Comparison of ENCODE assay signal across 13 cellular contexts in the genomic region with DNA sequence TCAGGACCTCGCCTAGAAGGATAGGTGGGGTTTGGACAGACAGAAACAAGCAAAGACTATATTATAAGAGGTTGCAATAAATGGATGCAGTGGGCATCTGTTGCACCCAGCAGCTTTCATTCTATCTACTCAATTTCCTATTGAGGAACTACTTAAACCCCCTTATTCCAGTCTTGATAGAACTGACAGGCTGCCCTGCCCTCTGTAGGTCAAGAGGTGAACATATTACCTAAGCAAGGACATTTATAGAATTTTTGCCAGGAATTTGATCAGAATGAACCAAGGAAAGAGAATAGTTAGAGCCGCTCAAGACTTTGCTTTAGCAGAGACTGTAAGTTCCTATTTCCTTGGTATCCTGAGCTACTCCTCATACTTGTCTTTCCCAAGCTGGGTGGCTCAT. TPM values are rescaled to one million over a fixed set of nuclear protein-coding genes. Genes with fewer than 3 reads are reported as not detected.
DNase-seq lines count a peak whose midpoint lies in the region; ATAC-seq, FAIRE-seq and TF ChIP-seq lines count a peak whose summit lies in the region.
"Had no signal": no experiment of that assay in that cellular context is flagged by ENCODE, and none has a peak within 500 bp of the region (broad histone marks: within the 10 kb centered on the region; RNA-seq: fewer than 3 reads in every experiment).

No MANE protein-coding gene starts in this region.

- H3K36me3 ChIP-seq in MM.1S (replicated peaks; ENCODE audit: insufficient read depth, low read length) (no peaks in the 10 kb centered on the region), H1 (ENCODE audit: control insufficient read depth in 2 of 4, insufficient read depth in 4 of 4, low read length in 3 of 4) (peaks cover 0 to 7% (median 1%) of the 10 kb centered on the region in 4 experiments; a peak in 2 of 8 replicates)

- no peak overlapping the region for H4K5ac ChIP-seq in H1 (ENCODE audit: insufficient read length, low read depth, low read length)

- H3K9me3 ChIP-seq in MM.1S (replicated peaks; ENCODE audit: insufficient read depth, low read length) (no peaks in the 10 kb centered on the region), H1 (ENCODE audit: insufficient read depth in 2 of 2, low read depth in 1 of 2, low read length in 1 of 2) (no peaks in the 10 kb centered on the region)

- POLR2A ChIA-PET in H1 (lab: Charles Lee; ENCODE audit: partially characterized antibody) = interaction anchor here (0.7 to 2.4 kb wide), 3 partner anchors 9 to 1713 kb away, joined by 3 to 16 read pairs (median 4); a partner anchor contains a TSS

- TF ChIP-seq EP300 in H1 (IDR thresholded peaks at IDR 0.05; ENCODE audit: borderline replicate concordance in 1 of 2, low read depth in 2 of 2, low read length in 2 of 2) = no peak

- no peaks in the 10 kb centered on the region for H3K4me1 ChIP-seq in MM.1S (ENCODE audit: low read length)
- no peaks in the 10 kb centered on the region for H3K4me1 ChIP-seq in H1 (replicated peaks in 1 of 4; ENCODE audit: control insufficient read depth in 3 of 4, insufficient read depth in 4 of 4, low read length in 3 of 4)

- H3F3A ChIP-seq in MM.1S (ENCODE audit: insufficient read depth, low read length) = no peaks in the 10 kb centered on the region

- H2AFZ ChIP-seq in MM.1S (ENCODE audit: low read length) = no peak overlapping the region
- no peak overlapping the region for H2AFZ ChIP-seq in H1 (ENCODE audit: low read length)

- no peak overlapping the region for H2AK5ac ChIP-seq in H1 (ENCODE audit: low read depth, low read length)

- H3K9ac ChIP-seq in MM.1S (ENCODE audit: low read length) (no peak overlapping the region), H1 (replicated peaks in 1 of 4; ENCODE audit: extremely low read depth in 1 of 4, low read depth in 3 of 4, low read length in 3 of 4) (no peak overlapping the region)
- H3K9ac ChIP-seq: BLaER1 treated with 17β-estradiol and CSF1 and Interleukin-3, amounts not matched to agents 10 nM and 100 nM had no signal

- no peaks in the 10 kb centered on the region for H3K23me2 ChIP-seq in H1 (ENCODE audit: low read depth, low read length)

- CTCF ChIA-PET in H1 (lab: Charles Lee; ENCODE audit: partially characterized antibody) = interaction anchor here (0.6 to 2.3 kb wide), 12 partner anchors 8 to 1039 kb away, joined by 3 to 26 read pairs (median 4); a partner anchor contains a TSS

- no peak overlapping the region for H2BK5ac ChIP-seq in H1 (ENCODE audit: low read depth, low read length)

- no peak overlapping the region for H3K18ac ChIP-seq in H1 (ENCODE audit: extremely low read depth, low read length)

- no peak for FAIRE-seq in H1 (lab: Jason Lieb, UNC)

- H3K23ac ChIP-seq in H1 (ENCODE audit: insufficient read length) = no peak overlapping the region

- H4K8ac ChIP-seq in H1 (ENCODE audit: extremely low read depth, insufficient read depth, low read length) = no peak overlapping the region

- peaks cover 2% of the 10 kb centered on the region; the same call in 1 of the 2 replicates for H3K79me2 ChIP-seq in MM.1S (ENCODE audit: low read length)
- H3K79me2 ChIP-seq in H1 (ENCODE audit: control insufficient read depth in 1 of 2, insufficient read depth in 2 of 2, low read length in 2 of 2) = peaks cover 0 to 10% of the 10 kb centered on the region in 2 experiments; a peak in 2 of 4 replicates

- no peak overlapping the region for H2BK120ac ChIP-seq in H1 (replicated peaks; ENCODE audit: low read depth, low read length)

- WGBS in H1 (ENCODE audit: extremely low coverage in 1 of 2, insufficient coverage in 1 of 2, insufficient read length in 1 of 2, insufficient replicate concordance in 2 of 2, low coverage in 1 of 2, low lambda C conversion rate in 2 of 2, missing lambda C conversion rate in 1 of 2), 2 experiments = 83% methylated on average over 2 of the region's 2 CpGs; no CpG with 5 or more reads in 1 of the 2 experiments

- H4K20me1 ChIP-seq in MM.1S (ENCODE audit: insufficient read depth, low read length) = no peaks in the 10 kb centered on the region
- no peaks in the 10 kb centered on the region for H4K20me1 ChIP-seq in H1 (replicated peaks in 1 of 2; ENCODE audit: control insufficient read depth in 1 of 2, insufficient read depth in 2 of 2, low read length in 2 of 2)

- H3K4ac ChIP-seq in H1 (replicated peaks; ENCODE audit: insufficient read length, low read depth, low read length) = no peak overlapping the region

- no peaks in the 10 kb centered on the region for H3K9me2 ChIP-seq in MM.1S (replicated peaks; ENCODE audit: insufficient read depth, low read length)

- H3K4me3 ChIP-seq in MM.1S (ENCODE audit: low read length) (no peak overlapping the region), H1 (ENCODE audit: extremely low read depth in 1 of 4, insufficient read depth in 2 of 4, low read depth in 3 of 4, low read length in 4 of 4) (no peak overlapping the region)
- H3K4me3 ChIP-seq: BLaER1 treated with 17β-estradiol and CSF1 and Interleukin-3, amounts not matched to agents 10 nM and 100 nM had no signal

- TF ChIP-seq CTCF in MM.1S (IDR thresholded peaks at IDR 0.05; ENCODE audit: low read length) = peak; percentile 19; the same call in 1 of the 2 replicates
- peak in 1 of 3 experiments; percentile 35; a peak in 2 of 4 replicates for TF ChIP-seq CTCF in H1 (IDR thresholded peaks at IDR 0.05; ENCODE audit: control extremely low read depth in 1 of 3, insufficient read depth in 1 of 3, low read depth in 1 of 3, low read length in 3 of 3)

- TF ChIP-seq RAD21 in H1 (IDR thresholded peaks at IDR 0.05 in 1 of 2, conservative IDR thresholded peaks at IDR 0.05 in 1 of 2; ENCODE audit: low read depth in 2 of 2, low read length in 2 of 2) = peak; percentile 21 to 44; a peak in 3 of 4 replicates

- DNase-seq in ACHN = peak; percentile 9
- DNase-seq in ELR (ENCODE audit: low read depth) = peak; percentile 17
- no peak for DNase-seq in MM.1S
- no peak for DNase-seq in H1 (ENCODE audit: low read depth in 1 of 2, low spot score in 2 of 2)
- DNase-seq in DMS 273 (lab: John Stamatoyannopoulos, UW; ENCODE audit: unreplicated experiment) = no peak
- no peak for DNase-seq in substantia nigra (lab: John Stamatoyannopoulos, UW)
- DNase-seq: activated CD8-positive, alpha-beta memory T cell treated with anti-CD3 and anti-CD28 coated beads for 24 hours; NCI-H1417; NCI-H510A had no signal

- no peak for ATAC-seq in HG02938 (IDR thresholded peaks at IDR 0.05; ENCODE audit: unreplicated experiment)
- ATAC-seq in GM21390 (IDR thresholded peaks at IDR 0.05; ENCODE audit: unreplicated experiment) = no peak
- ATAC-seq: Right ventricle myocardium inferior had no signal

- H3K4me2 ChIP-seq in MM.1S (ENCODE audit: low read depth, low read length) = no peak overlapping the region
- no peak overlapping the region for H3K4me2 ChIP-seq in H1 (ENCODE audit: insufficient read depth in 1 of 2, low read depth in 2 of 2, low read length in 2 of 2)
- H3K4me2 ChIP-seq: BLaER1 treated with 17β-estradiol and CSF1 and Interleukin-3, amounts not matched to agents 10 nM and 100 nM had no signal

- H3K27ac ChIP-seq in MM.1S (ENCODE audit: low read length) = no peak overlapping the region
- no peak overlapping the region for H3K27ac ChIP-seq in H1 (ENCODE audit: low read depth, low read length)
- no peak overlapping the region for H3K27ac ChIP-seq in substantia nigra (ENCODE audit: low read depth, low read length, poor library complexity, severe bottlenecking)
- H3K27ac ChIP-seq: BLaER1 treated with 17β-estradiol and CSF1 and Interleukin-3, amounts not matched to agents 10 nM and 100 nM had no signal

- H3K14ac ChIP-seq in H1 (ENCODE audit: insufficient read length) = no peak overlapping the region

- H3K56ac ChIP-seq in H1 (replicated peaks; ENCODE audit: insufficient read length, low read depth, low read length) = no peak overlapping the region

- H2BK20ac ChIP-seq in H1 (ENCODE audit: low read length) = no peak overlapping the region

- TF ChIP-seq POLR2A in H1 (IDR thresholded peaks at IDR 0.05; ENCODE audit: control extremely low read depth in 1 of 2, low read depth in 2 of 2, low read length in 2 of 2) = no peak

- no peak overlapping the region for H4K91ac ChIP-seq in H1 (replicated peaks; ENCODE audit: insufficient read length, low read length)

- no peak overlapping the region for H2BK12ac ChIP-seq in H1 (ENCODE audit: low read depth, low read length)

- no peaks in the 10 kb centered on the region; the same call in 1 of the 2 replicates for H3K79me1 ChIP-seq in H1 (ENCODE audit: low read depth, low read length)

- no peak overlapping the region for H2BK15ac ChIP-seq in H1 (ENCODE audit: low read length)

- no peaks in the 10 kb centered on the region for H3K27me3 ChIP-seq in MM.1S (replicated peaks; ENCODE audit: insufficient read depth, low read length)
- no peaks in the 10 kb centered on the region for H3K27me3 ChIP-seq in H1 (replicated peaks in 1 of 4; ENCODE audit: control insufficient read depth in 3 of 4, extremely low read depth in 1 of 4, insufficient read depth in 3 of 4, low read length in 3 of 4)
- H3K27me3 ChIP-seq: BLaER1 treated with 17β-estradiol and CSF1 and Interleukin-3, amounts not matched to agents 10 nM and 100 nM had no signal

- in situ Hi-C loops in ACHN (cut with HindIII; ENCODE audit: low pct_ligation_motif_present, low pct_unique_long_range_greater_than_20kb, low sequenced_read_pairs) = no loop called here

TF ChIP-seq in H1, 55 proteins besides CTCF, POLR2A, EP300 and RAD21 (continues in another document):
- TF ChIP-seq SIX5 (IDR thresholded peaks at IDR 0.05; ENCODE audit: low read depth, low read length) = no peak
- TF ChIP-seq PHF8 (conservative IDR thresholded peaks at IDR 0.05; ENCODE audit: low read depth, low read length) = no peak
- TF ChIP-seq TBP (IDR thresholded peaks at IDR 0.05; ENCODE audit: low read depth, low read length) = no peak

RNA-seq across cellular contexts. Expression of a gene that starts 9.5 kb away (rescaled TPM):
- total RNA-seq in H1 (2021; fragmentation: NEBNext Ultra II Directional; extraction: Animal tissue kit (Norgen Biotek cat#: 25700)) = 18.5 and 20.0 TPM in 2 replicates
- polyA plus RNA-seq in H1 (2011; rRNA removed) = 6.0 and 7.8 TPM in 2 replicates
- 8.2 TPM for polyA plus RNA-seq in H1 (2011; cell fraction: cytosol; rRNA removed)
- polyA plus RNA-seq in H1 (2011; cell fraction: nucleus; rRNA removed) = 7.9 TPM
- polyA plus RNA-seq in H1 (2012, experiment 1 of 2) = 6.7 to 10.6 TPM (median 8.2 TPM) in 4 replicates
- 4.2 TPM for polyA plus RNA-seq in H1 (2012, experiment 2 of 2)
- 8.0 TPM for polyA plus RNA-seq in H1 (2013, experiment 1 of 2)
- 7.7 TPM for polyA plus RNA-seq in H1 (2013, experiment 2 of 2)
- polyA minus RNA-seq in H1 (2011; rRNA and poly(A)+ RNA removed) = 11.5 and 14.4 TPM in 2 replicates
- 9.8 TPM for polyA minus RNA-seq in H1 (2011; cell fraction: cytosol; rRNA and poly(A)+ RNA removed)
- 60.3 TPM for polyA minus RNA-seq in H1 (2011; cell fraction: nucleus; rRNA and poly(A)+ RNA removed)

RNA-seq across cellular contexts. Expression of a gene that starts 9.8 kb away (rescaled TPM):
- total RNA-seq in H1 (2021; fragmentation: NEBNext Ultra II Directional; extraction: Animal tissue kit (Norgen Biotek cat#: 25700)) = 21.0 and 27.4 TPM in 2 replicates
- polyA plus RNA-seq in H1 (2011; rRNA removed) = 7.5 and 13.6 TPM in 2 replicates
- 13.9 TPM for polyA plus RNA-seq in H1 (2011; cell fraction: cytosol; rRNA removed)
- polyA plus RNA-seq in H1 (2011; cell fraction: nucleus; rRNA removed) = 9.3 TPM
- 17.5 to 27.4 TPM (median 18.9 TPM) in 4 replicates for polyA plus RNA-seq in H1 (2012, experiment 1 of 2)
- 6.5 TPM for polyA plus RNA-seq in H1 (2012, experiment 2 of 2)
- polyA plus RNA-seq in H1 (2013, experiment 1 of 2) = 26.5 TPM
- 21.5 TPM for polyA plus RNA-seq in H1 (2013, experiment 2 of 2)
- 14.5 and 14.6 TPM in 2 replicates for polyA minus RNA-seq in H1 (2011; rRNA and poly(A)+ RNA removed)
- polyA minus RNA-seq in H1 (2011; cell fraction: cytosol; rRNA and poly(A)+ RNA removed) = 5.4 TPM
- 21.7 TPM for polyA minus RNA-seq in H1 (2011; cell fraction: nucleus; rRNA and poly(A)+ RNA removed)

Comparison
In these comparisons a context has a peak if more than half of its experiments do, and no peak if none do; other contexts are left out.
1. DNase-seq: peak in ACHN (single experiment) and ELR (single experiment); none in MM.1S (single experiment), H1 (0 of 2), DMS 273 (single experiment) and substantia nigra (0 of 49).